2 cellular contexts compared by ENCODE assay signal in genomic region chrX:397575-397974, GRCh38.
A peak's percentile ranks its signal among the peaks of the same experiment; 100 is the strongest.
TF ChIP-seq lines count a peak whose summit lies in the region.

No MANE protein-coding gene starts in this region.

TF ChIP-seq in liver, 16 proteins besides CTCF, POLR2A, EP300 and RAD21 (continued from another document):
- TF ChIP-seq, protein P1, sequence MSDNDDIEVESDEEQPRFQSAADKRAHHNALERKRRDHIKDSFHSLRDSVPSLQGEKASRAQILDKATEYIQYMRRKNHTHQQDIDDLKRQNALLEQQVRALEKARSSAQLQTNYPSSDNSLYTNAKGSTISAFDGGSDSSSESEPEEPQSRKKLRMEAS (IDR thresholded peaks at IDR 0.05): no peak
- peak; percentile 31 for TF ChIP-seq SP1 (IDR thresholded peaks at IDR 0.05)
- no peak for TF ChIP-seq JUND (IDR thresholded peaks at IDR 0.05)
- TF ChIP-seq ZBTB33 (IDR thresholded peaks at IDR 0.05): no peak
- peak; percentile 38 to 63 for TF ChIP-seq RXRA (IDR thresholded peaks at IDR 0.05)
- TF ChIP-seq HNF4A (conservative IDR thresholded peaks at IDR 0.05): no peak
- no peak for TF ChIP-seq ATF3 (IDR thresholded peaks at IDR 0.05)
- TF ChIP-seq TAF1 (conservative IDR thresholded peaks at IDR 0.05): no peak
- no peak for TF ChIP-seq YY1 (IDR thresholded peaks at IDR 0.05)
- TF ChIP-seq NR2F2 (IDR thresholded peaks at IDR 0.05): peak; percentile 92

TF ChIP-seq in HepG2, 621 proteins besides CTCF, POLR2A, EP300 and RAD21:
- TF ChIP-seq, protein P2, sequence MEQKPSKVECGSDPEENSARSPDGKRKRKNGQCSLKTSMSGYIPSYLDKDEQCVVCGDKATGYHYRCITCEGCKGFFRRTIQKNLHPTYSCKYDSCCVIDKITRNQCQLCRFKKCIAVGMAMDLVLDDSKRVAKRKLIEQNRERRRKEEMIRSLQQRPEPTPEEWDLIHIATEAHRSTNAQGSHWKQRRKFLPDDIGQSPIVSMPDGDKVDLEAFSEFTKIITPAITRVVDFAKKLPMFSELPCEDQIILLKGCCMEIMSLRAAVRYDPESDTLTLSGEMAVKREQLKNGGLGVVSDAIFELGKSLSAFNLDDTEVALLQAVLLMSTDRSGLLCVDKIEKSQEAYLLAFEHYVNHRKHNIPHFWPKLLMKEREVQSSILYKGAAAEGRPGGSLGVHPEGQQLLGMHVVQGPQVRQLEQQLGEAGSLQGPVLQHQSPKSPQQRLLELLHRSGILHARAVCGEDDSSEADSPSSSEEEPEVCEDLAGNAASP (CRISPR knock-in tag; IDR thresholded peaks at IDR 0.05; ENCODE audit: borderline replicate concordance): no peak
- TF ChIP-seq, protein P3, sequence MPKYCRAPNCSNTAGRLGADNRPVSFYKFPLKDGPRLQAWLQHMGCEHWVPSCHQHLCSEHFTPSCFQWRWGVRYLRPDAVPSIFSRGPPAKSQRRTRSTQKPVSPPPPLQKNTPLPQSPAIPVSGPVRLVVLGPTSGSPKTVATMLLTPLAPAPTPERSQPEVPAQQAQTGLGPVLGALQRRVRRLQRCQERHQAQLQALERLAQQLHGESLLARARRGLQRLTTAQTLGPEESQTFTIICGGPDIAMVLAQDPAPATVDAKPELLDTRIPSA (CRISPR knock-in tag; IDR thresholded peaks at IDR 0.05; ENCODE audit: borderline replicate concordance): no peak
- no peak for TF ChIP-seq ARNT (IDR thresholded peaks at IDR 0.05)
- TF ChIP-seq ZNF737 (CRISPR knock-in tag; IDR thresholded peaks at IDR 0.05; ENCODE audit: borderline replicate concordance): no peak
- no peak for TF ChIP-seq ZNF552 (CRISPR knock-in tag; IDR thresholded peaks at IDR 0.05; ENCODE audit: borderline replicate concordance)
- TF ChIP-seq, protein P4, sequence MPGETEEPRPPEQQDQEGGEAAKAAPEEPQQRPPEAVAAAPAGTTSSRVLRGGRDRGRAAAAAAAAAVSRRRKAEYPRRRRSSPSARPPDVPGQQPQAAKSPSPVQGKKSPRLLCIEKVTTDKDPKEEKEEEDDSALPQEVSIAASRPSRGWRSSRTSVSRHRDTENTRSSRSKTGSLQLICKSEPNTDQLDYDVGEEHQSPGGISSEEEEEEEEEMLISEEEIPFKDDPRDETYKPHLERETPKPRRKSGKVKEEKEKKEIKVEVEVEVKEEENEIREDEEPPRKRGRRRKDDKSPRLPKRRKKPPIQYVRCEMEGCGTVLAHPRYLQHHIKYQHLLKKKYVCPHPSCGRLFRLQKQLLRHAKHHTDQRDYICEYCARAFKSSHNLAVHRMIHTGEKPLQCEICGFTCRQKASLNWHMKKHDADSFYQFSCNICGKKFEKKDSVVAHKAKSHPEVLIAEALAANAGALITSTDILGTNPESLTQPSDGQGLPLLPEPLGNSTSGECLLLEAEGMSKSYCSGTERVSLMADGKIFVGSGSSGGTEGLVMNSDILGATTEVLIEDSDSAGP (CRISPR knock-in tag; IDR thresholded peaks at IDR 0.05; ENCODE audit: borderline replicate concordance): no peak
- no peak for TF ChIP-seq ZSCAN20 (CRISPR knock-in tag; IDR thresholded peaks at IDR 0.05; ENCODE audit: borderline replicate concordance)
- TF ChIP-seq THAP11 (CRISPR knock-in tag; IDR thresholded peaks at IDR 0.05): no peak
- TF ChIP-seq ZNF34 (CRISPR knock-in tag; IDR thresholded peaks at IDR 0.05; ENCODE audit: borderline replicate concordance): no peak
- TF ChIP-seq DPF2 (CRISPR knock-in tag; IDR thresholded peaks at IDR 0.05; ENCODE audit: borderline replicate concordance, low read depth): no peak
- TF ChIP-seq MED1 (CRISPR knock-in tag; IDR thresholded peaks at IDR 0.05): no peak
- TF ChIP-seq ZNF44 (CRISPR knock-in tag; IDR thresholded peaks at IDR 0.05): no peak
- no peak for TF ChIP-seq ZNF343 (CRISPR knock-in tag; IDR thresholded peaks at IDR 0.05)
TF ChIP-seq in HepG2: peak in this region for 0.
